Comparison of ENCODE assay signal across 13 cellular contexts in the genomic region with DNA sequence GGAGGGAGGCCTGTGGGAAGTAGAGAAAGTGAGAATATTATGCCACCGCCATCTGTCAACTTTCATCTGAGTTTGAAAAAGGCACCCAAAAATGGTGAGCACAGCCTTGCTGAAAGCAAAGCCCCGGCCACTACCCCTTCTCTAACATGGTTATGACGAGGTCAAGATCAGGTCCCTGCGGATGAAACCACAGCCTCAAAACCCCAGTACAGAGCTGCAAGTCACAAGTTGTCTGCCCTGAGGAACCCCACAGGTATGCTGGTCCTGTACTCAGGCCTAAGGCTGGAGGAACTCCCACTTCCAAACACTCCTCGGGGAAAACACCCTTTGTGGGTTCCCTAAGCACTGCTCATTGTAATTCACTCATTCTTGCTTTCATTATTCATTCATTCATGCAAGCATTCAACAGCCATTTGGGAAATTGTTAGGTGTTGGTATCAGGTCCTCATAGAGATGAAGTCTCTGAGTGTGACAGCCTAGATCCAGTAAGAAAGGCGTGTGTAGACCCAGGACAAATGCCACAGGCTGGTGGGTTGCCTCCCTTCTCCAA.
"Had no signal": no experiment of that assay in that cellular context is flagged by ENCODE, and none has a peak within 500 bp of the region (broad histone marks: within the 10 kb centered on the region; RNA-seq: fewer than 3 reads in every experiment).

No MANE protein-coding gene starts in this region.

- H3K9me3 Mint-ChIP-seq: dendritic cell treated with granulocyte-macrophage colony-stimulating factor and Interleukin-4, amounts not matched to agents 40 ng/mL and 50 ng/mL, for 4 days; effector memory CD8-positive, alpha-beta T cell; naive thymus-derived CD8-positive, alpha-beta T cell; neural crest cell had no signal

- H3K27me3 Mint-ChIP-seq: effector memory CD8-positive, alpha-beta T cell; naive thymus-derived CD8-positive, alpha-beta T cell had no signal

- ATAC-seq: effector memory CD8-positive, alpha-beta T cell; gastrocnemius medialis; mucosa of descending colon; naive thymus-derived CD8-positive, alpha-beta T cell; right cardiac atrium had no signal

- H3K4me3 Mint-ChIP-seq: dendritic cell treated with granulocyte-macrophage colony-stimulating factor and Interleukin-4, amounts not matched to agents 40 ng/mL and 50 ng/mL, for 4 days; effector memory CD8-positive, alpha-beta T cell; naive thymus-derived CD8-positive, alpha-beta T cell; neural crest cell had no signal

- H3K4me1 Mint-ChIP-seq: neural crest cell had no signal

- DNase-seq: effector memory CD8-positive, alpha-beta T cell; gastrocnemius medialis; islet precursor cell; mucosa of descending colon; naive thymus-derived CD8-positive, alpha-beta T cell; posterior cingulate gyrus; right cardiac atrium; small intestine; stimulated activated CD4-positive, alpha-beta T cell treated with anti-CD3 and anti-CD28 coated beads, Interleukin-12 subunit alpha, Interleukin-12 subunit beta, amount 100 ng/mL, for 4 hours; stimulated activated naive CD4-positive, alpha-beta T cell treated with Interleukin-2 at 50 U/mL for 16 hours; trophoblast cell had no signal

- H3K27ac Mint-ChIP-seq: dendritic cell treated with granulocyte-macrophage colony-stimulating factor and Interleukin-4, amounts not matched to agents 40 ng/mL and 50 ng/mL, for 4 days; naive thymus-derived CD8-positive, alpha-beta T cell had no signal
